In the genomic region with DNA sequence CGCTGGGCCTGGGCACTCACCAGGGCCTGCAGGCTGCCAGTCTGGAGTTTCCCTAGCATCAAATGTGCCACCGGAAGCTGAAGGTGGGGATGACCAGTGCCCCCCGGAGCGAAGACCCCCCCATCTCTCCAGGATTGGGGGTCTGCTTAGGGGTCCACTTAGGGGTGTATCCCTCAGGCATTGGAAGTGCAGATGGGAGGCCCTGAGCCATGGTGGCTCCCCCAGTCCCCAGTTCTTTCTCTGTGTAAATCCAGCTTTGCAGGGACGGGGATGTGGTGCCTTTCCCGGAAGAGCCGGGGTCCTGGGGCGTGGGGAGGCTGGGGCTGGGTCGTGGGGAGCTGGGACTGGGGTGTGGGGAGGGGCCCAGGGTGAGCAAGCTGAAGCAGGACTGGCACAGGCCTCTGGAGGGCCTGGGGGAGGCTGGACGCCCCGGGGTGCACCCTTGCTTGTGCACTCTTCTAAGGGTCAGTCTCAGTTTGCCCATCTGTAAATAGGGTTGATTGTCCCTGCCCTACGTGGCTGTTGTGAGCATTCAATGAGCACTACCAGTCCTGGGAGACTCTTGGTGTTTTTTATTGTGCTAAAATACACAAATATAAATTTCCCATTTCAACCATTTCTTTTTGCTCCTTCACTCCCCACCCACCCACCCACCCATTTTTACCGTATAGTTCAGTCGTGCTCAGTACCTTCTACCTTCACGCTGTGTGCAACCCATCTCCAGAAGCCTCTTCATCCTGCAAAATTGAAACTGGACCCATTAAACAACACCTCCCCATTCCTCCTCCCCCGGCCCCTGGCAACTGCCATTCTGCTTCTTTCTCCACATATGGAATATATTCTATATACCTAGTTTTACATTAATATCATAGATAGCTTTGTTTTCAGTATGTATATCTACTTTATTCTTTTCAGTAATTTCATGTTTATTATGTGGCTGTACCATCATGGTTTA, we compare ENCODE assay signal across 10 cellular contexts. TPM values are rescaled to one million over a fixed set of nuclear protein-coding genes. Genes with fewer than 3 reads are reported as not detected.
DNase-seq lines count a peak whose midpoint lies in the region; ATAC-seq and TF ChIP-seq lines count a peak whose summit lies in the region.
"Had no signal": no experiment of that assay in that cellular context is flagged by ENCODE, and none has a peak within 500 bp of the region (broad histone marks: within the 10 kb centered on the region; RNA-seq: fewer than 3 reads in every experiment).

No MANE protein-coding gene starts in this region.

- H3K27me3 ChIP-seq in tibial artery = peaks cover 0 to 50% of the 10 kb centered on the region in 2 donors

- H3K4me1 Mint-ChIP-seq in activated T-cell treated with anti-CD3 and anti-CD28 coated beads, Interleukin-2, amount 50 U/mL, for 72 hours (ENCODE audit: low read depth) = peaks cover 9% of the 10 kb centered on the region
- peaks cover 15% of the 10 kb centered on the region for H3K4me1 Mint-ChIP-seq in chondrocyte (ENCODE audit: low read depth)
- H3K4me1 Mint-ChIP-seq in mesothelial cell of epicardium = peaks cover 6% of the 10 kb centered on the region

- peak overlapping the region; percentile 34 to 46 for H3K4me3 Mint-ChIP-seq in activated T-cell treated with anti-CD3 and anti-CD28 coated beads, Interleukin-2, amount 50 U/mL, for 72 hours
- peak overlapping the region; percentile 80 for H3K4me3 Mint-ChIP-seq in chondrocyte (ENCODE audit: unreplicated experiment)
- peak overlapping the region; percentile 76 for H3K4me3 Mint-ChIP-seq in mesothelial cell of epicardium
- H3K4me3 Mint-ChIP-seq: activated naive CD8-positive, alpha-beta T cell; memory B cell had no signal

- DNase-seq in activated T-cell treated with anti-CD3 and anti-CD28 coated beads, Interleukin-2, amount 50 U/mL, for 72 hours = no peak
- DNase-seq in activated T-cell treated with anti-CD3 and anti-CD28 coated beads, Interleukin-2, amount 50 U/mL, for 1 hour = no peak
- DNase-seq in chondrocyte (ENCODE audit: low spot score) = no peak
- DNase-seq in mesothelial cell of epicardium (ENCODE audit: low spot score in 2 of 2, unreplicated experiment in 2 of 2) = no peak
- DNase-seq in tibial artery = no peak
- DNase-seq in A172 (ENCODE audit: low spot score) = no peak

- no peak for TF ChIP-seq CTCF in chondrocyte (IDR thresholded peaks at IDR 0.05)
- no peak for TF ChIP-seq CTCF in mesothelial cell of epicardium (IDR thresholded peaks at IDR 0.05; ENCODE audit: unreplicated experiment)
- TF ChIP-seq CTCF in tibial artery (IDR thresholded peaks at IDR 0.05) = no peak

- peak overlapping the region; percentile 36 to 50 for H3K4me3 ChIP-seq in tibial artery

- no peaks in the 10 kb centered on the region for H3K36me3 ChIP-seq in tibial artery

- H3K27ac Mint-ChIP-seq in activated T-cell treated with anti-CD3 and anti-CD28 coated beads, Interleukin-2, amount 50 U/mL, for 72 hours = peak overlapping the region; percentile 74
- H3K27ac Mint-ChIP-seq in chondrocyte (ENCODE audit: unreplicated experiment) (no peak overlapping the region), mesothelial cell of epicardium (no peak overlapping the region)
- H3K27ac Mint-ChIP-seq: activated naive CD8-positive, alpha-beta T cell; memory B cell had no signal

- H3K9me3 ChIP-seq in tibial artery = no peaks in the 10 kb centered on the region

- peaks cover 58% of the 10 kb centered on the region for H3K27me3 Mint-ChIP-seq in activated T-cell treated with anti-CD3 and anti-CD28 coated beads, Interleukin-2, amount 50 U/mL, for 72 hours (ENCODE audit: low read depth)
- H3K27me3 Mint-ChIP-seq in chondrocyte (ENCODE audit: low read depth) (peaks cover 43% of the 10 kb centered on the region), mesothelial cell of epicardium (ENCODE audit: low read depth) (peaks cover 79% of the 10 kb centered on the region)

- peaks cover 0 to 22% (median 9%) of the 10 kb centered on the region in 4 donors for H3K4me1 ChIP-seq in tibial artery

- peak in 1 of 2 donors; percentile 24 for ATAC-seq in activated T-cell treated with anti-CD3 and anti-CD28 coated beads, Interleukin-2, amount 50 U/mL, for 72 hours (replicated peaks in 1 of 2)
- ATAC-seq in HG03571 (IDR thresholded peaks at IDR 0.05; ENCODE audit: unreplicated experiment) = no peak
- no peak for ATAC-seq in GM19467 (IDR thresholded peaks at IDR 0.05; ENCODE audit: unreplicated experiment)

- no peak overlapping the region for H3K27ac ChIP-seq in tibial artery

- intact Hi-C loops in tibial artery (cut with DNase I; ENCODE audit: low total_unique reads) = no loop called here

- no peaks in the 10 kb centered on the region for H3K9me3 Mint-ChIP-seq in activated T-cell treated with anti-CD3 and anti-CD28 coated beads, Interleukin-2, amount 50 U/mL, for 72 hours
- no peaks in the 10 kb centered on the region for H3K9me3 Mint-ChIP-seq in chondrocyte (ENCODE audit: low read depth)
- no peaks in the 10 kb centered on the region for H3K9me3 Mint-ChIP-seq in mesothelial cell of epicardium
- H3K9me3 Mint-ChIP-seq: memory B cell had no signal

- no peaks in the 10 kb centered on the region for H3K36me3 Mint-ChIP-seq in activated T-cell treated with anti-CD3 and anti-CD28 coated beads, Interleukin-2, amount 50 U/mL, for 72 hours (ENCODE audit: insufficient read depth in 2 of 2)
- H3K36me3 Mint-ChIP-seq in chondrocyte (ENCODE audit: low read depth) (no peaks in the 10 kb centered on the region), mesothelial cell of epicardium (no peaks in the 10 kb centered on the region)
- H3K36me3 Mint-ChIP-seq: activated naive CD8-positive, alpha-beta T cell; memory B cell had no signal

RNA-seq across cellular contexts. Expression of a gene that starts 7.7 kb away (rescaled TPM):
- total RNA-seq in activated T-cell treated with anti-CD3 and anti-CD28 coated beads, Interleukin-2, amount 50 U/mL, for 72 hours = 10 to 100 TPM; 10.8 to 21.4 TPM
- total RNA-seq in chondrocyte (4.6 to 8.4 TPM (median 6.2 TPM) in 3 replicates), mesothelial cell of epicardium (27.9 to 28.4 TPM (median 28.2 TPM) in 3 replicates)
- total RNA-seq in A172 (2014; rRNA removed; shearing (Covaris generic)) = 1.9 and 3.7 TPM in 2 replicates

RNA-seq across cellular contexts. Expression of a gene that starts 12.5 kb away (rescaled TPM):
- total RNA-seq in activated T-cell treated with anti-CD3 and anti-CD28 coated beads, Interleukin-2, amount 50 U/mL, for 72 hours = 10 to 100 TPM in 1 of 2 donors, 1 to 10 TPM in 1; 7.0 to 55.5 TPM
- not detected in 3 replicates for total RNA-seq in chondrocyte
- not detected in 3 replicates for total RNA-seq in mesothelial cell of epicardium
- not detected in 2 replicates for total RNA-seq in A172 (2014; rRNA removed; shearing (Covaris generic))

RNA-seq across cellular contexts. Expression of a gene that starts 26.8 kb away (rescaled TPM):
- total RNA-seq in activated T-cell treated with anti-CD3 and anti-CD28 coated beads, Interleukin-2, amount 50 U/mL, for 72 hours = 10 to 100 TPM in 1 of 2 donors, 1 to 10 TPM in 1; 9.1 to 77.2 TPM
- total RNA-seq in chondrocyte (not detected in 3 replicates), mesothelial cell of epicardium (not detected in 3 replicates)
- total RNA-seq in A172 (2014; rRNA removed; shearing (Covaris generic)) = not detected in 2 replicates
